20 cellular contexts compared by ENCODE assay signal in genomic region chr6:29491574-29491973, GRCh38. TPM values are rescaled to one million over a fixed set of nuclear protein-coding genes. Genes with fewer than 3 reads are reported as not detected.
DNase-seq lines count a peak whose midpoint lies in the region; ATAC-seq and TF ChIP-seq lines count a peak whose summit lies in the region.
"Had no signal": no experiment of that assay in that cellular context is flagged by ENCODE, and none has a peak within 500 bp of the region (broad histone marks: within the 10 kb centered on the region; RNA-seq: fewer than 3 reads in every experiment).

No MANE protein-coding gene starts in this region.

- H3K9me3 ChIP-seq in Loucy (ENCODE audit: insufficient read depth, low read depth, low read length) = no peaks in the 10 kb centered on the region
- H3K9me3 ChIP-seq in esophagus muscularis mucosa = no peaks in the 10 kb centered on the region
- H3K9me3 ChIP-seq in gastroesophageal sphincter = no peaks in the 10 kb centered on the region
- H3K9me3 ChIP-seq: HAP-1 had no signal

- no peak for TF ChIP-seq EP300 in esophagus muscularis mucosa (IDR thresholded peaks at IDR 0.05)
- TF ChIP-seq EP300 in gastroesophageal sphincter (IDR thresholded peaks at IDR 0.05) = no peak

- no peak overlapping the region for H2AFZ ChIP-seq in Loucy (ENCODE audit: low read length)
- H2AFZ ChIP-seq: GM23338 had no signal

- TF ChIP-seq POLR2A in esophagus muscularis mucosa (IDR thresholded peaks at IDR 0.05; ENCODE audit: low read depth) (no peak), gastroesophageal sphincter (IDR thresholded peaks at IDR 0.05) (no peak)

- H3K79me2 ChIP-seq in Loucy (ENCODE audit: insufficient read depth, low read length) = no peaks in the 10 kb centered on the region

- no peak overlapping the region for H3K4me3 ChIP-seq in Loucy (ENCODE audit: low read length, poor library complexity, severe bottlenecking)
- no peak overlapping the region for H3K4me3 ChIP-seq in esophagus muscularis mucosa
- no peak overlapping the region for H3K4me3 ChIP-seq in gastroesophageal sphincter
- H3K4me3 ChIP-seq: GM23338, HAP-1 had no signal

- H3K4me1 Mint-ChIP-seq in activated T-cell treated with anti-CD3 and anti-CD28 coated beads, Interleukin-2, amount 50 U/mL, for 72 hours (ENCODE audit: low read depth) = no peaks in the 10 kb centered on the region
- H3K4me1 Mint-ChIP-seq in effector memory CD8-positive, alpha-beta T cell (ENCODE audit: low read depth in 2 of 2) = no peaks in the 10 kb centered on the region
- H3K4me1 Mint-ChIP-seq: CD4-positive, alpha-beta memory T cell had no signal

- WGBS in esophagus muscularis mucosa = 80% methylated on average over 4 of the region's 4 CpGs
- 71 to 75% methylated on average over 3 to 4 of the region's 4 CpGs for WGBS in gastroesophageal sphincter (ENCODE audit: low coverage in 1 of 2), 2 donors

- no peak for ATAC-seq in activated T-cell treated with anti-CD3 and anti-CD28 coated beads, Interleukin-2, amount 50 U/mL, for 72 hours (replicated peaks in 1 of 2)
- ATAC-seq in gastroesophageal sphincter = no peak
- ATAC-seq in effector memory CD8-positive, alpha-beta T cell (replicated peaks) = no peak
- ATAC-seq: GM23338 had no signal

- intact Hi-C loops in esophagus muscularis mucosa (cut with DNase I) = no loop called here

- TF ChIP-seq CTCF in Loucy (conservative IDR thresholded peaks at IDR 0.05; ENCODE audit: low read length) (no peak), esophagus muscularis mucosa (IDR thresholded peaks at IDR 0.05) (no peak), gastroesophageal sphincter (IDR thresholded peaks at IDR 0.05) (no peak)

- DNase-seq in OCI-M1 (lab: John Stamatoyannopoulos, UW) (peak; percentile 65), esophagus muscularis mucosa (ENCODE audit: extremely low spot score) (peak; percentile 55)
- no peak for DNase-seq in activated T-cell treated with anti-CD3 and anti-CD28 coated beads, Interleukin-2, amount 50 U/mL, for 72 hours
- no peak for DNase-seq in effector memory CD8-positive, alpha-beta T cell
- DNase-seq: C1 segment of cervical spinal cord; Calu3; CD4-positive, alpha-beta memory T cell; COR-L47; DMS53; DMS79 treated with DMSO at 0.1 percent for 48 hours; GF-D8 had no signal

- H3K27me3 ChIP-seq in Loucy (ENCODE audit: insufficient read depth, low read length, poor library complexity, severe bottlenecking) (no peaks in the 10 kb centered on the region), esophagus muscularis mucosa (no peaks in the 10 kb centered on the region), gastroesophageal sphincter (peaks cover 15% of the 10 kb centered on the region)

- peaks cover 49% of the 10 kb centered on the region for H3K4me1 ChIP-seq in Loucy (ENCODE audit: insufficient read depth, low read length, poor library complexity, severe bottlenecking)
- no peaks in the 10 kb centered on the region for H3K4me1 ChIP-seq in esophagus muscularis mucosa
- no peaks in the 10 kb centered on the region for H3K4me1 ChIP-seq in gastroesophageal sphincter
- H3K4me1 ChIP-seq: HAP-1 had no signal

- H4K20me1 ChIP-seq in Loucy (ENCODE audit: insufficient read depth, low read length, poor library complexity, severe bottlenecking) = no peaks in the 10 kb centered on the region

- peaks cover 4% of the 10 kb centered on the region for H3F3A ChIP-seq in Loucy (ENCODE audit: low read depth)

- H3K4me3 Mint-ChIP-seq in activated T-cell treated with anti-CD3 and anti-CD28 coated beads, Interleukin-2, amount 50 U/mL, for 72 hours = no peak overlapping the region
- no peak overlapping the region for H3K4me3 Mint-ChIP-seq in effector memory CD8-positive, alpha-beta T cell
- H3K4me3 Mint-ChIP-seq: CD4-positive, alpha-beta memory T cell; GM23338 had no signal

- H3K27ac ChIP-seq in esophagus muscularis mucosa (replicated peaks in 1 of 4) (no peak overlapping the region), gastroesophageal sphincter (no peak overlapping the region)

- H3K4me2 ChIP-seq in Loucy (ENCODE audit: low read depth, low read length, poor library complexity, severe bottlenecking) = peak overlapping the region; percentile 87
- H3K4me2 ChIP-seq: GM23338 had no signal

- H3K36me3 Mint-ChIP-seq in activated T-cell treated with anti-CD3 and anti-CD28 coated beads, Interleukin-2, amount 50 U/mL, for 72 hours (ENCODE audit: insufficient read depth in 2 of 2) = no peaks in the 10 kb centered on the region
- H3K36me3 Mint-ChIP-seq in effector memory CD8-positive, alpha-beta T cell (ENCODE audit: insufficient read depth) = no peaks in the 10 kb centered on the region
- H3K36me3 Mint-ChIP-seq: CD4-positive, alpha-beta memory T cell had no signal

- no peak overlapping the region for H3K27ac Mint-ChIP-seq in activated T-cell treated with anti-CD3 and anti-CD28 coated beads, Interleukin-2, amount 50 U/mL, for 72 hours
- H3K27ac Mint-ChIP-seq in effector memory CD8-positive, alpha-beta T cell = no peak overlapping the region
- H3K27ac Mint-ChIP-seq: CD4-positive, alpha-beta memory T cell; GM23338 had no signal

- no peaks in the 10 kb centered on the region for H3K9me2 ChIP-seq in Loucy (replicated peaks; ENCODE audit: low read depth, low read length)

- H3K27me3 Mint-ChIP-seq in activated T-cell treated with anti-CD3 and anti-CD28 coated beads, Interleukin-2, amount 50 U/mL, for 72 hours (ENCODE audit: low read depth) = peaks cover 24% of the 10 kb centered on the region
- peaks cover 43% of the 10 kb centered on the region in 2 donors for H3K27me3 Mint-ChIP-seq in effector memory CD8-positive, alpha-beta T cell

- H3K36me3 ChIP-seq in Loucy (ENCODE audit: insufficient read depth, low read length) (no peaks in the 10 kb centered on the region), esophagus muscularis mucosa (no peaks in the 10 kb centered on the region), gastroesophageal sphincter (no peaks in the 10 kb centered on the region)
- H3K36me3 ChIP-seq: HAP-1 had no signal

- peak overlapping the region; percentile 5 for H3K9ac ChIP-seq in Loucy (ENCODE audit: low read depth, low read length, poor library complexity, severe bottlenecking)

- no peaks in the 10 kb centered on the region for H3K9me3 Mint-ChIP-seq in activated T-cell treated with anti-CD3 and anti-CD28 coated beads, Interleukin-2, amount 50 U/mL, for 72 hours
- H3K9me3 Mint-ChIP-seq in effector memory CD8-positive, alpha-beta T cell = no peaks in the 10 kb centered on the region
- H3K9me3 Mint-ChIP-seq: CD4-positive, alpha-beta memory T cell; GM23338 had no signal

RNA-seq across cellular contexts. Expression of gene MAS1L, which starts 3.8 kb away (rescaled TPM):
- total RNA-seq in esophagus muscularis mucosa (under 1 TPM in 1 of 4 donors, not detected in 3; 0.33 TPM), gastroesophageal sphincter (not detected)
- not detected for total RNA-seq in activated T-cell treated with anti-CD3 and anti-CD28 coated beads, Interleukin-2, amount 50 U/mL, for 72 hours
- total RNA-seq: A172; A673; Calu3; CD4-positive, alpha-beta memory T cell; Daoy; G401; GM23338; H4 had no signal

RNA-seq across cellular contexts. Expression of gene OR2H1, which starts 34.6 kb away (rescaled TPM):
- not detected for total RNA-seq in esophagus muscularis mucosa
- not detected for total RNA-seq in activated T-cell treated with anti-CD3 and anti-CD28 coated beads, Interleukin-2, amount 50 U/mL, for 72 hours
- not detected for total RNA-seq in gastroesophageal sphincter
- total RNA-seq: A172; A673; Calu3; CD4-positive, alpha-beta memory T cell; Daoy; G401; GM23338; H4 had no signal

RNA-seq across cellular contexts. Expression of gene OR11A1, which starts 34.7 kb away (rescaled TPM):
- total RNA-seq in esophagus muscularis mucosa = not detected
- not detected for total RNA-seq in activated T-cell treated with anti-CD3 and anti-CD28 coated beads, Interleukin-2, amount 50 U/mL, for 72 hours
- not detected for total RNA-seq in gastroesophageal sphincter
- total RNA-seq: A172; A673; Calu3; CD4-positive, alpha-beta memory T cell; Daoy; G401; GM23338; H4 had no signal

RNA-seq across cellular contexts. Expression of gene OR10C1, which starts 52.5 kb away (rescaled TPM):
- total RNA-seq in esophagus muscularis mucosa (not detected), gastroesophageal sphincter (not detected)
- not detected for total RNA-seq in activated T-cell treated with anti-CD3 and anti-CD28 coated beads, Interleukin-2, amount 50 U/mL, for 72 hours
- total RNA-seq: A172; A673; Calu3; CD4-positive, alpha-beta memory T cell; Daoy; G401; GM23338; H4 had no signal

Comparison
In these comparisons a context has a peak if more than half of its experiments do, and no peak if none do; other contexts are left out.
1. DNase-seq: peak in OCI-M1 (single experiment) and esophagus muscularis mucosa (single experiment); none in activated T-cell treated with anti-CD3 and anti-CD28 coated beads, Interleukin-2, amount 50 U/mL, for 72 hours (0 of 2) and effector memory CD8-positive, alpha-beta T cell (0 of 3).